In genomic region chr3:29601861-29602585, GRCh38 we compare ENCODE assay signal across 13 cellular contexts.
DNase-seq lines count a peak whose midpoint lies in the region; ATAC-seq and TF ChIP-seq lines count a peak whose summit lies in the region.
"Had no signal": no experiment of that assay in that cellular context is flagged by ENCODE, and none has a peak within 500 bp of the region (broad histone marks: within the 10 kb centered on the region; RNA-seq: fewer than 3 reads in every experiment).

No MANE protein-coding gene starts in this region.

- ATAC-seq in Right ventricle myocardium inferior, result no peak
- ATAC-seq in left ventricle myocardium superior, result peak; percentile 45
- ATAC-seq in natural killer cell treated with Interleukin-12 subunit alpha and Interleukin-12 subunit beta and Interleukin-15 and Interleukin-18, amount 100 ng/mL, for 72 hours, result no peak

- peak overlapping the region; percentile 18 for H3K27ac ChIP-seq in left ventricle myocardium inferior (replicated peaks)
- no peak overlapping the region for H3K27ac ChIP-seq in stomach
- H3K27ac ChIP-seq: C4-2B had no signal

- whole genome bisulfite sequencing in stomach, 5 donors, result 47 to 59% (median 51%) methylated on average over 4 of the region's 4 CpGs

- no peak overlapping the region for H3K4me3 Mint-ChIP-seq in natural killer cell treated with Interleukin-12 subunit alpha and Interleukin-12 subunit beta and Interleukin-15 and Interleukin-18, amount 100 ng/mL, for 72 hours
- H3K4me3 Mint-ChIP-seq: CD4-positive, alpha-beta memory T cell; H9 had no signal

- no peak overlapping the region for H3K27ac Mint-ChIP-seq in natural killer cell treated with Interleukin-12 subunit alpha and Interleukin-12 subunit beta and Interleukin-15 and Interleukin-18, amount 100 ng/mL, for 72 hours
- H3K27ac Mint-ChIP-seq: CD4-positive, alpha-beta memory T cell; H9 had no signal

- intact Hi-C loops in left ventricle myocardium inferior (cut with micrococcal nuclease), result no loop called here
- intact Hi-C loops in Right ventricle myocardium inferior (cut with DNase I), result no loop called here
- intact Hi-C loops in left ventricle myocardium superior (cut with micrococcal nuclease), result no loop called here
- intact Hi-C loops in stomach (cut with DNase I; ENCODE audit: low total_unique reads), result no loop called here

- no peaks in the 10 kb centered on the region for H3K36me3 Mint-ChIP-seq in natural killer cell treated with Interleukin-12 subunit alpha and Interleukin-12 subunit beta and Interleukin-15 and Interleukin-18, amount 100 ng/mL, for 72 hours
- H3K36me3 Mint-ChIP-seq: CD4-positive, alpha-beta memory T cell had no signal

- H3K4me1 ChIP-seq in left ventricle myocardium inferior, result peaks cover 33% of the 10 kb centered on the region
- no peaks in the 10 kb centered on the region for H3K4me1 ChIP-seq in stomach

- H3K9me3 Mint-ChIP-seq in natural killer cell treated with Interleukin-12 subunit alpha and Interleukin-12 subunit beta and Interleukin-15 and Interleukin-18, amount 100 ng/mL, for 72 hours, result peaks cover 9% of the 10 kb centered on the region
- H3K9me3 Mint-ChIP-seq: H9 had no signal

- no peak for TF ChIP-seq CTCF in left ventricle myocardium inferior (IDR thresholded peaks at IDR 0.05; ENCODE audit: borderline replicate concordance)
- TF ChIP-seq CTCF in stomach (IDR thresholded peaks at IDR 0.05), result no peak

- H3K27me3 ChIP-seq in left ventricle myocardium inferior (ENCODE audit: low read depth), result no peaks in the 10 kb centered on the region
- no peaks in the 10 kb centered on the region for H3K27me3 ChIP-seq in stomach
- H3K27me3 ChIP-seq: BE2C had no signal

- no peak for DNase-seq in left ventricle myocardium inferior
- DNase-seq in Right ventricle myocardium inferior (ENCODE audit: missing footprints), result no peak
- peak; percentile 29 to 92 for DNase-seq in dermis microvascular lymphatic vessel endothelial cell (ENCODE audit: low read depth in 2 of 2)
- DNase-seq in left ventricle myocardium superior, result no peak
- DNase-seq in natural killer cell treated with Interleukin-12 subunit alpha and Interleukin-12 subunit beta and Interleukin-15 and Interleukin-18, amount 100 ng/mL, for 72 hours (ENCODE audit: low spot score), result no peak
- no peak for DNase-seq in stomach
- no peak for DNase-seq in DMS53 (lab: John Stamatoyannopoulos, UW)
- DNase-seq: BE2C; CD4-positive, alpha-beta memory T cell; EL; GOT3; H9 had no signal

- H3K36me3 ChIP-seq in left ventricle myocardium inferior (no peaks in the 10 kb centered on the region), stomach (no peaks in the 10 kb centered on the region)
- H3K36me3 ChIP-seq: BE2C had no signal

- H3K4me1 Mint-ChIP-seq in natural killer cell treated with Interleukin-12 subunit alpha and Interleukin-12 subunit beta and Interleukin-15 and Interleukin-18, amount 100 ng/mL, for 72 hours (ENCODE audit: low read depth in 2 of 2), result no peaks in the 10 kb centered on the region
- H3K4me1 Mint-ChIP-seq: CD4-positive, alpha-beta memory T cell had no signal

- TF ChIP-seq POLR2A in stomach (IDR thresholded peaks at IDR 0.05), result no peak

- H3K9me3 ChIP-seq in left ventricle myocardium inferior (replicated peaks), result no peaks in the 10 kb centered on the region
- no peaks in the 10 kb centered on the region for H3K9me3 ChIP-seq in stomach
- H3K9me3 ChIP-seq: BE2C had no signal

- TF ChIP-seq EP300 in stomach (IDR thresholded peaks at IDR 0.05), result no peak

- H3K27me3 Mint-ChIP-seq in natural killer cell treated with Interleukin-12 subunit alpha and Interleukin-12 subunit beta and Interleukin-15 and Interleukin-18, amount 100 ng/mL, for 72 hours, result no peaks in the 10 kb centered on the region
- H3K27me3 Mint-ChIP-seq: CD4-positive, alpha-beta memory T cell had no signal

- H3K4me3 ChIP-seq in left ventricle myocardium inferior (no peak overlapping the region), stomach (no peak overlapping the region)

Comparison
In these comparisons a context has a peak if more than half of its experiments do, and no peak if none do; other contexts are left out.
1. DNase-seq: peak in dermis microvascular lymphatic vessel endothelial cell (2 of 2); none in left ventricle myocardium inferior (single experiment), Right ventricle myocardium inferior (single experiment), left ventricle myocardium superior (single experiment), natural killer cell treated with Interleukin-12 subunit alpha and Interleukin-12 subunit beta and Interleukin-15 and Interleukin-18, amount 100 ng/mL, for 72 hours (single experiment), stomach (single experiment) and DMS53 (single experiment).